1 cellular context compared by ENCODE assay signal in genomic region chr16:2739555-2740435, GRCh38.
TF ChIP-seq lines count a peak whose summit lies in the region.

No MANE protein-coding gene starts in this region.

TF ChIP-seq in HepG2, 621 proteins besides CTCF, POLR2A, EP300 and RAD21 (continued from another document and continues in another):
- no peak for TF ChIP-seq NFAT5 (CRISPR knock-in tag; IDR thresholded peaks at IDR 0.05)
- TF ChIP-seq ZNF407 (CRISPR knock-in tag; IDR thresholded peaks at IDR 0.05; ENCODE audit: not compliant biosample characterization): no peak
- no peak for TF ChIP-seq NPAS2 (CRISPR knock-in tag; IDR thresholded peaks at IDR 0.05; ENCODE audit: borderline replicate concordance)
- 0 out of 2 replicates have a peak, but pooled peaks have one; percentile 54 for TF ChIP-seq YEATS4 (CRISPR knock-in tag; IDR thresholded peaks at IDR 0.05; ENCODE audit: borderline replicate concordance)
- TF ChIP-seq SATB2 (CRISPR knock-in tag; IDR thresholded peaks at IDR 0.05): no peak
- no peak for TF ChIP-seq ARID4A (CRISPR knock-in tag; IDR thresholded peaks at IDR 0.05; ENCODE audit: borderline replicate concordance)
- no peak for TF ChIP-seq ZNF609 (CRISPR knock-in tag; IDR thresholded peaks at IDR 0.05; ENCODE audit: borderline replicate concordance)
- no peak; the same call in 1 of the 2 replicates for TF ChIP-seq NFKB2 (CRISPR knock-in tag; IDR thresholded peaks at IDR 0.05; ENCODE audit: borderline replicate concordance)
- no peak for TF ChIP-seq ELF3 (CRISPR knock-in tag; IDR thresholded peaks at IDR 0.05)
- no peak for TF ChIP-seq LCORL (IDR thresholded peaks at IDR 0.05)
- TF ChIP-seq LCORL (CRISPR knock-in tag; IDR thresholded peaks at IDR 0.05): no peak
- peak; percentile 42 for TF ChIP-seq AGO1 (IDR thresholded peaks at IDR 0.05; ENCODE audit: low read depth, low read length, poor library complexity, severe bottlenecking)
- TF ChIP-seq U2AF1 (optimal IDR thresholded peaks at IDR 0.05; ENCODE audit: low read depth, low read length): no peak
- TF ChIP-seq RBAK (CRISPR knock-in tag; IDR thresholded peaks at IDR 0.05): no peak
- no peak for TF ChIP-seq HNRNPLL (IDR thresholded peaks at IDR 0.05; ENCODE audit: low read depth, low read length, poor library complexity, severe bottlenecking)
- no peak for TF ChIP-seq ZBTB8A (CRISPR knock-in tag; IDR thresholded peaks at IDR 0.05; ENCODE audit: borderline replicate concordance, low read depth)
- no peak for TF ChIP-seq CEBPG (CRISPR knock-in tag; IDR thresholded peaks at IDR 0.05)
- TF ChIP-seq ZNF710 (CRISPR knock-in tag; IDR thresholded peaks at IDR 0.05; ENCODE audit: borderline replicate concordance): no peak
- no peak for TF ChIP-seq NR3C1 (CRISPR knock-in tag; IDR thresholded peaks at IDR 0.05)
- TF ChIP-seq HDAC2 (CRISPR knock-in tag; IDR thresholded peaks at IDR 0.05): peak; percentile 28; the same call in 1 of the 2 replicates
- TF ChIP-seq ZNF773 (CRISPR knock-in tag; IDR thresholded peaks at IDR 0.05; ENCODE audit: borderline replicate concordance): no peak
- no peak for TF ChIP-seq ZNF589 (CRISPR knock-in tag; conservative IDR thresholded peaks at IDR 0.05)
- TF ChIP-seq ZNF878 (CRISPR knock-in tag; IDR thresholded peaks at IDR 0.05): no peak
- TF ChIP-seq DMTF1 (CRISPR knock-in tag; IDR thresholded peaks at IDR 0.05): no peak
- no peak for TF ChIP-seq ZNF138 (CRISPR knock-in tag; IDR thresholded peaks at IDR 0.05; ENCODE audit: low read depth)
- no peak for TF ChIP-seq U2AF2 (IDR thresholded peaks at IDR 0.05; ENCODE audit: low read depth, low read length)
